ENCODE assay signal across 8 cellular contexts in the genomic region with DNA sequence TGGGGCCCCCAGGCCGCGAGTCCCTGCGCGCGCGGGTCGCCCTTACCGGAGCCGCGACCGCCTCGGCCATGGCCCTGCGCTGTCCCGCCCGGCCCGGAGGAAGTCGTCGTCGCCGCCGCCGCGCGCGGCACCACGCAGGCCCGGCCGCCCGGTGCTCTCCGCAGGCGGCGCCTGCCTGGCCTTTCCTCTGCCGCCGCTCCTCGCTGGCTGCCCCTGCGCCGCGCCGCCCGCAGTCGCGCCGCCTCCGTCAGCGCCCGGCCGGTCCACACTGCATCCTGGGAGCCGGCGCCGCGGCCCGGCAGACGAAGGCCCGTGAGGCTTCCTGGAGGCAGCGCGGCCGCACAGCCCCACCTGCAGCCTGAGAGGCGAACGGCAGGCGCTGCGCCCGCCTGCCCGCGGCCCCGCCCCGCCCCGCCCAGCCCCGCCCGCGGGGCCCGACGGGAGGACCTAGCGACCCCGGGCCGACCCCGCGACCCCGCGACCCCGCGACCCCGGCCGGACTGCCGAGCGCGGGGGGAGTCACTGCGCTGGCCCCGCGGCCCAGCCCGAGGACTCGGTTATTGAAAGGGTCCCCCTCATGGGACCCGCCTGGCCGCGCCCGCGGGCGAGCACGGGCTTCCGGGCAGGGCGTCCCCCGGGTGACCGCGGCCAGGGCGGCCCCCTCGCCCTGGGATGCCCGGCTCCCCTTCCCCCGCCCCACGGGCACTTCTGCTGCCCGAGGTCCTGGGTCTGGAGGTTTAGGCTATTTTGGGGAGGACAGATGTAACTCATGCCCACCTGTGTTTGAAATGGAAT. TPM values are rescaled to one million over a fixed set of nuclear protein-coding genes. Genes with fewer than 3 reads are reported as not detected.
DNase-seq lines count a peak whose midpoint lies in the region; ATAC-seq, FAIRE-seq and TF ChIP-seq lines count a peak whose summit lies in the region.

A gene (minus strand): TSS at position 343 of the 795 bp plus-strand sequence. CDS start 273 bp downstream, at position 70.

- H3K4me1 ChIP-seq in aorta (ENCODE audit: control insufficient read depth in 1 of 2, insufficient read depth in 2 of 2, low read length in 2 of 2) = no peaks in the 10 kb centered on the region

- peak within 1 kb of the TSS; percentile 46 to 67 for H3K27ac ChIP-seq in aorta (ENCODE audit: low read depth in 1 of 2, low read length in 2 of 2)

- peak; percentile 88 for DNase-seq in GM12892 (ENCODE audit: insufficient read length)
- peak; percentile 57 for DNase-seq in NCI-H1048 (lab: John Stamatoyannopoulos, UW)
- DNase-seq in anterior cingulate cortex (lab: John Stamatoyannopoulos, UW) = peak in 53 of 58 donors; percentile 29 to 76 (median 60)
- peak; percentile 90 for DNase-seq in hepatic stellate cell (ENCODE audit: low spot score)
- peak; percentile 45 for DNase-seq in renal cortical epithelial cell (ENCODE audit: low read depth)
- peak; percentile 89 to 94 for DNase-seq in aorta

- peak; percentile 91 for FAIRE-seq in GM12892 (lab: Jason Lieb, UNC)

- peak within 1 kb of the TSS; percentile 91 to 92 for H3K4me3 ChIP-seq in aorta (ENCODE audit: low read length in 2 of 2)

- WGBS in aorta, 2 donors = 0 to 1% methylated on average over 73 to 109 of the region's 109 CpGs

- no peaks in the 10 kb centered on the region for H3K9me3 ChIP-seq in aorta (ENCODE audit: control insufficient read depth, low read length)

- intact Hi-C loops in T-helper 2 cell treated with Interferon-gamma antibody and Interleukin-4, amounts not matched to agents 100 ng/mL and 5 ng/mL, for 36 hours (cut with micrococcal nuclease) = loop anchor here (1.0 to 5.0 kb wide), 10 partner anchors 37 to 350 kb away; a partner anchor contains a TSS
- intact Hi-C loops in aorta (cut with DNase I) = loop anchor here (2.0 to 10.0 kb wide), 4 partner anchors 35 to 213 kb away; a partner anchor contains a TSS

- peak; percentile 61; the same call in 1 of the 2 replicates for TF ChIP-seq POLR2A in GM12892 (IDR thresholded peaks at IDR 0.05; ENCODE audit: low read depth, low read length)

- H3K36me3 ChIP-seq in aorta (ENCODE audit: control insufficient read depth in 1 of 2, insufficient read depth in 2 of 2, low read length in 1 of 2) = peaks cover 0 to 5% of the 10 kb centered on the region in 2 donors

- H3K27me3 ChIP-seq in aorta (ENCODE audit: control insufficient read depth in 1 of 2, insufficient read depth in 2 of 2, low read length in 1 of 2) = no peaks in the 10 kb centered on the region

- ATAC-seq in HG02571 (IDR thresholded peaks at IDR 0.05; ENCODE audit: unreplicated experiment) (peak; percentile 96), aorta (ENCODE audit: low FRiP score) (peak; percentile 89)

RNA-seq across cellular contexts. Expression of the gene that starts here (rescaled TPM):
- 4.7 TPM for polyA plus RNA-seq in GM12892 (2012; ENCODE audit: missing spikeins)
- total RNA-seq in T-helper 2 cell treated with Interferon-gamma antibody and Interleukin-4, amounts not matched to agents 100 ng/mL and 5 ng/mL, for 36 hours = 20.5 and 21.9 TPM in 2 replicates
- total RNA-seq in renal cortical epithelial cell = 19.3 and 20.1 TPM in 2 replicates
- total RNA-seq in aorta = 10 to 100 TPM; 16.7 to 23.5 TPM
- polyA plus RNA-seq in aorta = 1 to 10 TPM; 2.9 to 8.8 TPM

Comparison
In these comparisons a context has a peak if more than half of its experiments do, and no peak if none do; other contexts are left out.
1. Peak in every context shown above with its lines: DNase-seq, ATAC-seq, H3K4me3 ChIP-seq and H3K27ac ChIP-seq.